Comparison of ENCODE assay signal across 1 cellular context in genomic region chr2:226578879-226579278, GRCh38.
A peak's percentile ranks its signal among the peaks of the same experiment; 100 is the strongest.
TF ChIP-seq lines count a peak whose summit lies in the region.

No MANE protein-coding gene starts in this region.

TF ChIP-seq in HepG2, 621 proteins besides CTCF, POLR2A, EP300 and RAD21 (continued from another document):
- TF ChIP-seq ARID3A (IDR thresholded peaks at IDR 0.05; ENCODE audit: low read depth, low read length) (0 out of 2 replicates have a peak, but pooled peaks have one; percentile 32), RXRB (CRISPR knock-in tag; IDR thresholded peaks at IDR 0.05; ENCODE audit: borderline replicate concordance) (peak; percentile 38; the same call in 1 of the 2 replicates), SKI (IDR thresholded peaks at IDR 0.05; ENCODE audit: partially characterized antibody) (no peak), SAP130 (CRISPR knock-in tag; IDR thresholded peaks at IDR 0.05; ENCODE audit: low read depth) (peak; percentile 43; the same call in 1 of the 2 replicates), ZNF644 (CRISPR knock-in tag; IDR thresholded peaks at IDR 0.05; ENCODE audit: low read depth) (peak; percentile 56; the same call in 1 of the 2 replicates), JDP2 (CRISPR knock-in tag; IDR thresholded peaks at IDR 0.05; ENCODE audit: borderline replicate concordance) (no peak), POGZ (CRISPR knock-in tag; IDR thresholded peaks at IDR 0.05) (peak; percentile 39; the same call in 1 of the 2 replicates), CEBPB (IDR thresholded peaks at IDR 0.05; ENCODE audit: borderline replicate concordance, low read depth, low read length) (peak; percentile 93), THRA (CRISPR knock-in tag; IDR thresholded peaks at IDR 0.05; ENCODE audit: borderline replicate concordance) (peak; percentile 50; the same call in 1 of the 2 replicates), ZFP90 (CRISPR knock-in tag; IDR thresholded peaks at IDR 0.05; ENCODE audit: borderline replicate concordance) (0 out of 2 replicates have a peak, but pooled peaks have one; percentile 28), ELF3 (CRISPR knock-in tag; IDR thresholded peaks at IDR 0.05) (peak; percentile 87), FOXP1 (IDR thresholded peaks at IDR 0.05) (no peak), FOXP1 (CRISPR knock-in tag; IDR thresholded peaks at IDR 0.05) (peak; percentile 36; the same call in 1 of the 2 replicates), GMEB1 (CRISPR knock-in tag; IDR thresholded peaks at IDR 0.05; ENCODE audit: borderline replicate concordance) (no peak), GLMP (CRISPR knock-in tag; IDR thresholded peaks at IDR 0.05; ENCODE audit: borderline replicate concordance) (no peak), ZNF3 (CRISPR knock-in tag; IDR thresholded peaks at IDR 0.05) (peak; percentile 23; the same call in 1 of the 2 replicates), SOX6 (IDR thresholded peaks at IDR 0.05) (no peak), SOX6 (CRISPR knock-in tag; IDR thresholded peaks at IDR 0.05) (peak; percentile 40; the same call in 1 of the 2 replicates), RARA (CRISPR knock-in tag; IDR thresholded peaks at IDR 0.05) (peak; percentile 42; the same call in 1 of the 2 replicates), KLF16 (CRISPR knock-in tag; IDR thresholded peaks at IDR 0.05) (peak in 1 of 2 experiments; percentile 54; a peak in 1 of 4 replicates), FOXA3 (CRISPR knock-in tag; IDR thresholded peaks at IDR 0.05) (peak; percentile 67), IRF2 (CRISPR knock-in tag; IDR thresholded peaks at IDR 0.05) (peak; percentile 71), ARHGAP35 (CRISPR knock-in tag; IDR thresholded peaks at IDR 0.05; ENCODE audit: borderline replicate concordance) (no peak), SOX13 (IDR thresholded peaks at IDR 0.05) (no peak), SOX13 (CRISPR knock-in tag; conservative IDR thresholded peaks at IDR 0.05 in 1 of 2, IDR thresholded peaks at IDR 0.05 in 1 of 2) (peak in 1 of 2 experiments; percentile 35; a peak in 1 of 4 replicates), FUBP1 (CRISPR knock-in tag; IDR thresholded peaks at IDR 0.05; ENCODE audit: borderline replicate concordance) (no peak), NCOA2 (CRISPR knock-in tag; IDR thresholded peaks at IDR 0.05) (0 out of 2 replicates have a peak, but pooled peaks have one; percentile 24), STAG1 (CRISPR knock-in tag; IDR thresholded peaks at IDR 0.05) (peak; percentile 17; the same call in 1 of the 2 replicates), CEBPG (CRISPR knock-in tag; IDR thresholded peaks at IDR 0.05) (peak; percentile 82), ZNF484 (CRISPR knock-in tag; IDR thresholded peaks at IDR 0.05; ENCODE audit: borderline replicate concordance, low read depth) (no peak), NR2F6 (IDR thresholded peaks at IDR 0.05) (no peak), NR2F6 (CRISPR knock-in tag; IDR thresholded peaks at IDR 0.05) (0 out of 2 replicates have a peak, but pooled peaks have one; percentile 7), HMG20A (CRISPR knock-in tag; IDR thresholded peaks at IDR 0.05; ENCODE audit: borderline replicate concordance) (peak; percentile 71; the same call in 1 of the 2 replicates), NFIC (IDR thresholded peaks at IDR 0.05; ENCODE audit: low read length) (0 out of 2 replicates have a peak, but pooled peaks have one; percentile 25), FOSL2 (CRISPR knock-in tag; IDR thresholded peaks at IDR 0.05) (peak; percentile 89), E2F2 (CRISPR knock-in tag; IDR thresholded peaks at IDR 0.05; ENCODE audit: borderline replicate concordance) (no peak), TEAD3 (CRISPR knock-in tag; optimal IDR thresholded peaks at IDR 0.05; ENCODE audit: borderline replicate concordance) (peak; percentile 80), ZNF326 (CRISPR knock-in tag; IDR thresholded peaks at IDR 0.05; ENCODE audit: borderline replicate concordance) (no peak), ARID5B (CRISPR knock-in tag; IDR thresholded peaks at IDR 0.05) (peak; percentile 82), GATAD2A (CRISPR knock-in tag; IDR thresholded peaks at IDR 0.05) (peak; percentile 83), SMC3 (IDR thresholded peaks at IDR 0.05; ENCODE audit: low read length) (peak; percentile 51; the same call in 1 of the 2 replicates), ZNF362 (CRISPR knock-in tag; IDR thresholded peaks at IDR 0.05; ENCODE audit: borderline replicate concordance) (no peak), THAP11 (CRISPR knock-in tag; IDR thresholded peaks at IDR 0.05) (peak; percentile 38; the same call in 1 of the 2 replicates), FOSL1 (CRISPR knock-in tag; IDR thresholded peaks at IDR 0.05; ENCODE audit: borderline replicate concordance) (peak; percentile 21; the same call in 1 of the 2 replicates), TFE3 (CRISPR knock-in tag; IDR thresholded peaks at IDR 0.05) (0 out of 2 replicates have a peak, but pooled peaks have one; percentile 22), MED1 (CRISPR knock-in tag; IDR thresholded peaks at IDR 0.05) (peak; percentile 70), ZNF329 (CRISPR knock-in tag; IDR thresholded peaks at IDR 0.05; ENCODE audit: low read depth) (no peak), CBX1 (IDR thresholded peaks at IDR 0.05; ENCODE audit: low read depth) (no peak)
